ENCODE assay signal across 11 cellular contexts in the genomic region with DNA sequence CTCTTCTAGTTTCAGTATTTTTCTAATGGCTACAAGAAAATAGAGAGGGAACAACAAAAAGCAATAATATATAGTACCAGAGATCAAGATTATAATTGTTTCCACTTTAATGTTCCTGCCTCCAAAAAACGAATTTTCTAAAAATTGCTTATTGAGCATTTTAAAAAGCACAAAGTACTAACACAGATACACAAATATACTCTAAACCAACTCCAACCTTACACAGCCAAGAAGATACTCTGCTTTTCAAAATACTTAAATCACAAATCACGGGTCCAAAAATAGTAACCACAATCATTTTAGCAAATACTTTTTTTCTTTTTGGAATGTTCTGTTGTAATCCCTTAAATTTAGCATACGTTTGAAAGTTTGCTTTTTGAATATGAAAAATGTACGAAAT. TPM values are rescaled to one million over a fixed set of nuclear protein-coding genes. Genes with fewer than 3 reads are reported as not detected.
DNase-seq lines count a peak whose midpoint lies in the region; ATAC-seq and TF ChIP-seq lines count a peak whose summit lies in the region.
"Had no signal": no experiment of that assay in that cellular context is flagged by ENCODE, and none has a peak within 500 bp of the region (broad histone marks: within the 10 kb centered on the region; RNA-seq: fewer than 3 reads in every experiment).

No MANE protein-coding gene starts in this region.

- POLR2A ChIA-PET in activated CD4-positive, alpha-beta memory T cell treated with anti-CD3 and anti-CD28 coated beads for 36 hours (lab: Charles Lee): no interaction called here
- POLR2A ChIA-PET in activated CD4-positive, alpha-beta memory T cell treated with anti-CD3 and anti-CD28 coated beads, Interleukin-2, amount 10 ng/mL, durations not matched to agents 7 days and 5 days (lab: Charles Lee): interaction anchor here (0.7 to 3.0 kb wide), 2 partner anchors 91 to 209 kb away, joined by 3 to 10 read pairs; no protein-coding TSS in a partner anchor

- no peaks in the 10 kb centered on the region for H3K36me3 ChIP-seq in testis (ENCODE audit: low read depth, missing control alignments)

- H3K4me1 ChIP-seq in testis: peaks cover 20% of the 10 kb centered on the region

- WGBS in testis, 2 donors: 22 to 24% methylated on average over 4 of the region's 4 CpGs

- TF ChIP-seq POLR2A in testis (IDR thresholded peaks at IDR 0.05): no peak

- no peak for DNase-seq in activated CD4-positive, alpha-beta memory T cell treated with anti-CD3 and anti-CD28 coated beads for 36 hours
- DNase-seq in activated CD4-positive, alpha-beta memory T cell treated with anti-CD3 and anti-CD28 coated beads, Interleukin-2, amount 10 ng/mL, durations not matched to agents 7 days and 5 days: no peak
- DNase-seq in medulla oblongata (ENCODE audit: extremely low spot score) (peak; percentile 14), testis (no peak), HPDE6-E6E7 (ENCODE audit: extremely low spot score) (no peak)
- DNase-seq: effector memory CD4-positive, alpha-beta T cell; NK-92 treated with Interleukin-12 subunit alpha and Interleukin-12 subunit beta, amount 100 ng/mL, for 24 hours had no signal

- H3K9me3 Mint-ChIP-seq in activated CD4-positive, alpha-beta memory T cell treated with anti-CD3 and anti-CD28 coated beads for 36 hours: no peaks in the 10 kb centered on the region
- no peaks in the 10 kb centered on the region for H3K9me3 Mint-ChIP-seq in activated CD4-positive, alpha-beta memory T cell treated with anti-CD3 and anti-CD28 coated beads, Interleukin-2, amount 10 ng/mL, durations not matched to agents 7 days and 5 days

- no peak overlapping the region for H3K27ac Mint-ChIP-seq in activated CD4-positive, alpha-beta memory T cell treated with anti-CD3 and anti-CD28 coated beads for 36 hours
- H3K27ac Mint-ChIP-seq in activated CD4-positive, alpha-beta memory T cell treated with anti-CD3 and anti-CD28 coated beads, Interleukin-2, amount 10 ng/mL, durations not matched to agents 7 days and 5 days: no peak overlapping the region

- CTCF ChIA-PET in activated CD4-positive, alpha-beta memory T cell treated with anti-CD3 and anti-CD28 coated beads for 36 hours (lab: Charles Lee): interaction anchor here (0.9 to 2.4 kb wide), 4 partner anchors 14 to 136 kb away, joined by 3 to 8 read pairs (median 3); partner anchors contain the start of genes PPHLN1 and ZCRB1
- CTCF ChIA-PET in activated CD4-positive, alpha-beta memory T cell treated with anti-CD3 and anti-CD28 coated beads, Interleukin-2, amount 10 ng/mL, durations not matched to agents 7 days and 5 days (lab: Charles Lee): interaction anchor here (1.0 to 2.9 kb wide), 2 partner anchors 28 to 96 kb away, joined by 3 to 11 read pairs; no protein-coding TSS in a partner anchor

- TF ChIP-seq CTCF in testis (IDR thresholded peaks at IDR 0.05): no peak

- no peaks in the 10 kb centered on the region for H3K27me3 ChIP-seq in testis

- no peaks in the 10 kb centered on the region for H3K27me3 Mint-ChIP-seq in activated CD4-positive, alpha-beta memory T cell treated with anti-CD3 and anti-CD28 coated beads for 36 hours
- no peaks in the 10 kb centered on the region for H3K27me3 Mint-ChIP-seq in activated CD4-positive, alpha-beta memory T cell treated with anti-CD3 and anti-CD28 coated beads, Interleukin-2, amount 10 ng/mL, durations not matched to agents 7 days and 5 days

- peaks cover 39% of the 10 kb centered on the region for H3K4me1 Mint-ChIP-seq in activated CD4-positive, alpha-beta memory T cell treated with anti-CD3 and anti-CD28 coated beads for 36 hours (ENCODE audit: low read depth)
- peaks cover 47% of the 10 kb centered on the region for H3K4me1 Mint-ChIP-seq in activated CD4-positive, alpha-beta memory T cell treated with anti-CD3 and anti-CD28 coated beads, Interleukin-2, amount 10 ng/mL, durations not matched to agents 7 days and 5 days

- H3K36me3 Mint-ChIP-seq in activated CD4-positive, alpha-beta memory T cell treated with anti-CD3 and anti-CD28 coated beads for 36 hours: peaks cover 11% of the 10 kb centered on the region
- H3K36me3 Mint-ChIP-seq in activated CD4-positive, alpha-beta memory T cell treated with anti-CD3 and anti-CD28 coated beads, Interleukin-2, amount 10 ng/mL, durations not matched to agents 7 days and 5 days (ENCODE audit: low read depth): peaks cover 36% of the 10 kb centered on the region

- H3K4me3 ChIP-seq in testis: no peak overlapping the region

- peak overlapping the region; percentile 50 for H3K4me3 Mint-ChIP-seq in activated CD4-positive, alpha-beta memory T cell treated with anti-CD3 and anti-CD28 coated beads for 36 hours
- H3K4me3 Mint-ChIP-seq in activated CD4-positive, alpha-beta memory T cell treated with anti-CD3 and anti-CD28 coated beads, Interleukin-2, amount 10 ng/mL, durations not matched to agents 7 days and 5 days: no peak overlapping the region

- intact Hi-C loops in activated CD4-positive, alpha-beta memory T cell treated with anti-CD3 and anti-CD28 coated beads for 36 hours (cut with micrococcal nuclease): loop anchor here (5.0 kb wide), 1 partner anchor 126 kb away; no protein-coding TSS in a partner anchor
- intact Hi-C loops in testis (cut with DNase I; ENCODE audit: low total_unique reads): no loop called here

- H3K27ac ChIP-seq in angular gyrus (ENCODE audit: low read depth, low read length) (peak overlapping the region; percentile 8), testis (peak overlapping the region; percentile 75 to 97)

- H3K9me3 ChIP-seq in testis: no peaks in the 10 kb centered on the region

- no peak for ATAC-seq in GM21737 (IDR thresholded peaks at IDR 0.05; ENCODE audit: unreplicated experiment)
- ATAC-seq in GM21447 (IDR thresholded peaks at IDR 0.05; ENCODE audit: unreplicated experiment): no peak
- ATAC-seq: HCT116 had no signal

RNA-seq across cellular contexts. Expression of gene YAF2, which starts 2.0 kb away (rescaled TPM):
- total RNA-seq in activated CD4-positive, alpha-beta memory T cell treated with anti-CD3 and anti-CD28 coated beads for 36 hours: 10 to 100 TPM; 39.5 to 40.5 TPM
- total RNA-seq in activated CD4-positive, alpha-beta memory T cell treated with anti-CD3 and anti-CD28 coated beads, Interleukin-2, amount 10 ng/mL, durations not matched to agents 7 days and 5 days: 10 to 100 TPM; 39.6 to 44.4 TPM
- total RNA-seq in testis: 10 to 100 TPM; 26.6 to 33.1 TPM
- polyA plus RNA-seq in testis (ENCODE audit: insufficient read depth, low read depth, low replicate concordance): 19.4 TPM
